25 cellular contexts compared by ENCODE assay signal in the genomic region with DNA sequence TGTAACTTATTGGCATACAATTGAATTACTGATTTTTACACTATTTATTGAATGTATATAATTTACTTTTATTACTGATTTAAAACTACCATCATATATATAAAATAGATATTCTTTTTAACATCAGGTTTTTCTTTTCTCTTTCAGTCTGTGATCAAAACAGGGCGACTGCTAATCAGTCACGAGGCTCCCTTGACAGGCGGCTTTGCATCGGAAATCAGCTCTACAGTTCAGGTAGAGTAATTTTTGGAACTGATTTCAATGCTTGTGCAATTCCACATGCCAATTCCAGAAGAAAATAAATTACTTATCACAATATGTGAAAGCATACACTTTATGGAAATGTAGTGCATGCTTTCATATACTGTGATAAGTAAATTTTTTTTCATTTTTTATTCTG.
"Had no signal": no experiment of that assay in that cellular context is flagged by ENCODE, and none has a peak within 500 bp of the region (broad histone marks: within the 10 kb centered on the region; RNA-seq: fewer than 3 reads in every experiment).

No MANE protein-coding gene starts in this region.

- H3K36me3 Mint-ChIP-seq: stimulated activated effector memory CD8-positive, alpha-beta T cell treated with anti-CD3 and anti-CD28 coated beads, Interleukin-12 subunit alpha, Interleukin-12 subunit beta, amount 100 ng/mL, for 72 hours; type B pancreatic cell had no signal

- H3K4me1 Mint-ChIP-seq: stimulated activated effector memory CD8-positive, alpha-beta T cell treated with anti-CD3 and anti-CD28 coated beads, Interleukin-12 subunit alpha, Interleukin-12 subunit beta, amount 100 ng/mL, for 72 hours; stimulated activated memory B cell treated with anti-CD40 and anti-IgM and Interleukin-4, amounts not matched to agents 10 μg/mL and 1 μg/mL and 100 μg/mL, for 72 hours; stimulated activated naive B cell treated with anti-CD40 and anti-IgM and Interleukin-4, amounts not matched to agents 10 μg/mL and 1 μg/mL and 100 μg/mL, for 72 hours; stimulated activated naive CD8-positive, alpha-beta T cell treated with anti-CD3 and anti-CD28 coated beads, Interleukin-15, amount 100 ng/mL, for 72 hours had no signal

- FAIRE-seq: urothelium cell line had no signal

- DNase-seq: stimulated activated CD4-positive, alpha-beta T cell treated with anti-CD3 and anti-CD28 coated beads, Interleukin-2, amount 100 ng/mL, for 48 hours; stimulated activated CD4-positive, alpha-beta T cell treated with anti-CD3 and anti-CD28 coated beads, Interleukin-4, amount 100 ng/mL, for 1 hour; stimulated activated CD4-positive, alpha-beta T cell treated with anti-CD3 and anti-CD28 coated beads, Interleukin-4, amount 100 ng/mL, for 24 hours; stimulated activated CD4-positive, alpha-beta T cell treated with anti-CD3 and anti-CD28 coated beads, Interleukin-4, amount 100 ng/mL, for 4 hours; stimulated activated CD8-positive, alpha-beta memory T cell treated with anti-CD3 and anti-CD28 coated beads, Interleukin-4, amount 100 ng/mL, for 48 hours; stimulated activated naive B cell treated with anti-CD40 and anti-IgM and Interleukin-4, amounts not matched to agents 10 μg/mL and 1 μg/mL and 100 μg/mL, for 72 hours; stimulated activated naive CD4-positive, alpha-beta T cell; stimulated activated naive CD4-positive, alpha-beta T cell treated with Interleukin-2 at 50 U/mL for 16 hours; stimulated activated naive CD8-positive, alpha-beta T cell treated with anti-CD3 and anti-CD28 coated beads, Interleukin-15, amount 100 ng/mL, for 72 hours; stimulated activated naive CD8-positive, alpha-beta T cell treated with anti-CD3 and anti-CD28 coated beads, Interleukin-15, Interleukin-2, amounts not matched to agents 100 U/mL and 50 U/mL, for 24 hours; stomach; substantia nigra; testis; thyroid gland; tibial artery; transverse colon; trophoblast cell; upper lobe of left lung; upper lobe of right lung; uterus had no signal

- H3K9me3 Mint-ChIP-seq: stimulated activated effector memory CD8-positive, alpha-beta T cell treated with anti-CD3 and anti-CD28 coated beads, Interleukin-12 subunit alpha, Interleukin-12 subunit beta, amount 100 ng/mL, for 72 hours; stimulated activated memory B cell treated with anti-CD40 and anti-IgM and Interleukin-4, amounts not matched to agents 10 μg/mL and 1 μg/mL and 100 μg/mL, for 72 hours; stimulated activated naive CD8-positive, alpha-beta T cell treated with anti-CD3 and anti-CD28 coated beads, Interleukin-15, amount 100 ng/mL, for 72 hours; type B pancreatic cell had no signal

- H3K27me3 Mint-ChIP-seq: stimulated activated memory B cell treated with anti-CD40 and anti-IgM and Interleukin-4, amounts not matched to agents 10 μg/mL and 1 μg/mL and 100 μg/mL, for 72 hours; stimulated activated naive B cell treated with anti-CD40 and anti-IgM and Interleukin-4, amounts not matched to agents 10 μg/mL and 1 μg/mL and 100 μg/mL, for 72 hours; stimulated activated naive CD8-positive, alpha-beta T cell treated with anti-CD3 and anti-CD28 coated beads, Interleukin-15, amount 100 ng/mL, for 72 hours; stimulated activated naive CD8-positive, alpha-beta T cell treated with anti-CD3 and anti-CD28 coated beads, Interleukin-15, Interleukin-2, amounts not matched to agents 100 ng/mL and 50 ng/mL, for 24 hours; type B pancreatic cell had no signal

- H3K4me3 Mint-ChIP-seq: stimulated activated effector memory CD8-positive, alpha-beta T cell treated with anti-CD3 and anti-CD28 coated beads, Interleukin-12 subunit alpha, Interleukin-12 subunit beta, amount 100 ng/mL, for 72 hours; stimulated activated memory B cell treated with anti-CD40 and anti-IgM and Interleukin-4, amounts not matched to agents 10 μg/mL and 1 μg/mL and 100 μg/mL, for 72 hours; stimulated activated naive B cell treated with anti-CD40 and anti-IgM and Interleukin-4, amounts not matched to agents 10 μg/mL and 1 μg/mL and 100 μg/mL, for 72 hours; stimulated activated naive CD8-positive, alpha-beta T cell treated with anti-CD3 and anti-CD28 coated beads, Interleukin-15, amount 100 ng/mL, for 72 hours; stimulated activated naive CD8-positive, alpha-beta T cell treated with anti-CD3 and anti-CD28 coated beads, Interleukin-15, Interleukin-2, amounts not matched to agents 100 ng/mL and 50 ng/mL, for 24 hours; type B pancreatic cell had no signal

- H3K27ac Mint-ChIP-seq: stimulated activated effector memory CD8-positive, alpha-beta T cell treated with anti-CD3 and anti-CD28 coated beads, Interleukin-12 subunit alpha, Interleukin-12 subunit beta, amount 100 ng/mL, for 72 hours; stimulated activated memory B cell treated with anti-CD40 and anti-IgM and Interleukin-4, amounts not matched to agents 10 μg/mL and 1 μg/mL and 100 μg/mL, for 72 hours; stimulated activated naive B cell treated with anti-CD40 and anti-IgM and Interleukin-4, amounts not matched to agents 10 μg/mL and 1 μg/mL and 100 μg/mL, for 72 hours; stimulated activated naive CD8-positive, alpha-beta T cell treated with anti-CD3 and anti-CD28 coated beads, Interleukin-15, amount 100 ng/mL, for 72 hours; stimulated activated naive CD8-positive, alpha-beta T cell treated with anti-CD3 and anti-CD28 coated beads, Interleukin-15, Interleukin-2, amounts not matched to agents 100 ng/mL and 50 ng/mL, for 24 hours; type B pancreatic cell had no signal
